Comparison of ENCODE assay signal across 1 cellular context in genomic region chr19:49017666-49018351, GRCh38.
TF ChIP-seq lines count a peak whose summit lies in the region.

No MANE protein-coding gene starts in this region.

TF ChIP-seq in GM12878, 131 proteins besides CTCF, POLR2A, EP300 and RAD21:
- TF ChIP-seq CREM (IDR thresholded peaks at IDR 0.05; ENCODE audit: low read depth) = peak; percentile 43; the same call in 1 of the 2 replicates
- TF ChIP-seq ZNF217 (IDR thresholded peaks at IDR 0.05) = no peak
- peak; percentile 53; the same call in 1 of the 2 replicates for TF ChIP-seq GATAD2B (conservative IDR thresholded peaks at IDR 0.05; ENCODE audit: low read depth)
- no peak for TF ChIP-seq ATF2 (IDR thresholded peaks at IDR 0.05; ENCODE audit: low read length)
- peak; percentile 64; the same call in 1 of the 2 replicates for TF ChIP-seq LARP7 (IDR thresholded peaks at IDR 0.05)
- TF ChIP-seq MYC (IDR thresholded peaks at IDR 0.05; ENCODE audit: insufficient read depth, insufficient read length, insufficient replicate concordance, low read length, severe bottlenecking) = no peak
- peak; percentile 67; the same call in 1 of the 2 replicates for TF ChIP-seq TARDBP (IDR thresholded peaks at IDR 0.05; ENCODE audit: borderline replicate concordance)
- TF ChIP-seq HCFC1 (IDR thresholded peaks at IDR 0.05; ENCODE audit: low read length) = no peak
- TF ChIP-seq RUNX3 (IDR thresholded peaks at IDR 0.05; ENCODE audit: low read length) = 0 out of 2 replicates have a peak, but pooled peaks have one; percentile 7
- no peak for TF ChIP-seq HDGF (IDR thresholded peaks at IDR 0.05)
- no peak for TF ChIP-seq IRF4 (IDR thresholded peaks at IDR 0.05; ENCODE audit: low read depth, low read length)
- TF ChIP-seq ZBTB33 (IDR thresholded peaks at IDR 0.05) = no peak
- no peak for TF ChIP-seq SUPT20H (IDR thresholded peaks at IDR 0.05; ENCODE audit: borderline replicate concordance, control insufficient read depth, low read depth, low read length)
- no peak for TF ChIP-seq ZNF384 (IDR thresholded peaks at IDR 0.05; ENCODE audit: borderline replicate concordance, low read depth, low read length)
- no peak for TF ChIP-seq BRCA1 (IDR thresholded peaks at IDR 0.05; ENCODE audit: low read depth, low read length)
- no peak for TF ChIP-seq FOXK2 (IDR thresholded peaks at IDR 0.05)
- TF ChIP-seq CREB1 (IDR thresholded peaks at IDR 0.05; ENCODE audit: low read depth) = peak; percentile 76
- no peak for TF ChIP-seq ZNF592 (IDR thresholded peaks at IDR 0.05)
- no peak for TF ChIP-seq POU2F2 (IDR thresholded peaks at IDR 0.05; ENCODE audit: borderline replicate concordance, low read depth, low read length)
- TF ChIP-seq IKZF1 (conservative IDR thresholded peaks at IDR 0.05) = 0 out of 2 replicates have a peak, but pooled peaks have one; percentile 50
- 0 out of 2 replicates have a peak, but pooled peaks have one; percentile 9 for TF ChIP-seq NR2F1 (conservative IDR thresholded peaks at IDR 0.05)
- peak in 1 of 2 experiments; percentile 62; a peak in 1 of 3 replicates for TF ChIP-seq EGR1 (IDR thresholded peaks at IDR 0.05; ENCODE audit: borderline replicate concordance in 1 of 2, low read depth in 2 of 2, low read length in 2 of 2)
- no peak for TF ChIP-seq MYB (IDR thresholded peaks at IDR 0.05; ENCODE audit: borderline replicate concordance, low read depth, low read length)
- no peak for TF ChIP-seq IKZF2 (IDR thresholded peaks at IDR 0.05)
- no peak for TF ChIP-seq USF2 (IDR thresholded peaks at IDR 0.05; ENCODE audit: borderline replicate concordance, low read depth, low read length)
- no peak for TF ChIP-seq CHD1 (IDR thresholded peaks at IDR 0.05; ENCODE audit: low read depth, low read length)
- no peak for TF ChIP-seq SIX5 (IDR thresholded peaks at IDR 0.05; ENCODE audit: low read depth, low read length, severe bottlenecking)
- no peak for TF ChIP-seq KAT2A (conservative IDR thresholded peaks at IDR 0.05; ENCODE audit: control insufficient read depth, low read depth, low read length)
- no peak for TF ChIP-seq ZNF274 (IDR thresholded peaks at IDR 0.05; ENCODE audit: insufficient read depth, insufficient read length)
- TF ChIP-seq NR2C1 (IDR thresholded peaks at IDR 0.05) = 0 out of 2 replicates have a peak, but pooled peaks have one; percentile 5
- no peak for TF ChIP-seq BCL3 (IDR thresholded peaks at IDR 0.05; ENCODE audit: borderline replicate concordance, insufficient read depth, low read depth, low read length, poor library complexity, severe bottlenecking)
- no peak for TF ChIP-seq PRDM15 (CRISPR knock-in tag; IDR thresholded peaks at IDR 0.05)
- TF ChIP-seq NR2C2 (IDR thresholded peaks at IDR 0.05; ENCODE audit: borderline replicate concordance, control insufficient read depth, insufficient read length, low read depth) = no peak
- TF ChIP-seq NRF1 (conservative IDR thresholded peaks at IDR 0.05; ENCODE audit: low read depth, low read length) = no peak
- peak; percentile 20; the same call in 1 of the 2 replicates for TF ChIP-seq MXI1 (IDR thresholded peaks at IDR 0.05; ENCODE audit: low read depth, low read length)
- peak in 1 of 2 experiments; percentile 33; a peak in 1 of 4 replicates for TF ChIP-seq BHLHE40 (IDR thresholded peaks at IDR 0.05; ENCODE audit: borderline replicate concordance in 1 of 2, low read depth in 2 of 2, low read length in 1 of 2)
- TF ChIP-seq SKIL (IDR thresholded peaks at IDR 0.05; ENCODE audit: low read depth, poor library complexity, severe bottlenecking) = no peak
- TF ChIP-seq ZNF207 (IDR thresholded peaks at IDR 0.05; ENCODE audit: borderline replicate concordance) = no peak
- TF ChIP-seq BMI1 (IDR thresholded peaks at IDR 0.05; ENCODE audit: borderline replicate concordance) = no peak
- no peak for TF ChIP-seq POLR2AphosphoS2 (IDR thresholded peaks at IDR 0.05; ENCODE audit: low read depth, low read length)
TF ChIP-seq in GM12878: peak in this region for 12.
